Comparison of ENCODE assay signal across 8 cellular contexts in the genomic region with DNA sequence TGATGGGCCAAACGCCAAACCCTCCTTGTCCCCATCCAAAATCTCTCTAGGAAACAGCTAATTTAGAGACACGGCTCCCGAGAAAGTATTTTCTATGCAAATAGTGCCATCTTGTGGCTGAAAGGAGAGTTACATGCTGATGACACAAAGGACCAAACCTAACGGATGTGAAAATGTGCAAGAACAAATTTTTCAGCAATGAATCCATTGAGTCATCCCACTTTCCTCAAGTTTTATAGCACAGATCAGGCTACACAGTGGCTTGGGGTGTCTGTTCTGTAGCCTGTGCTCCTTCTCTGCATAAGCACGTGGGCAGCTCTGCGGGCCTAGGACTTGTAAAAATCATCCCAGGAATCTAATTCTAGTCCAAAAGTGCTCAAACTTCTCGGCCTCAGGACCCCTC.
A peak's percentile ranks its signal among the peaks of the same experiment; 100 is the strongest.
DNase-seq lines count a peak whose midpoint lies in the region; ATAC-seq and TF ChIP-seq lines count a peak whose summit lies in the region.

No MANE protein-coding gene starts in this region.

- H3K9me3 Mint-ChIP-seq in CD4-positive, alpha-beta T cell = no peaks in the 10 kb centered on the region

- peak in 8 of 10 experiments; percentile 3 to 34 (median 22) for DNase-seq in CD4-positive, alpha-beta T cell
- DNase-seq in NCI-H1105 (lab: John Stamatoyannopoulos, UW) = peak; percentile 83
- peak; percentile 34 to 63 for DNase-seq in SW 1271 (lab: John Stamatoyannopoulos, UW)
- peak; percentile 64 to 77 (median 68) for DNase-seq in body of pancreas
- DNase-seq in iPS DF 4.7 (ENCODE audit: extremely low read depth, low spot score) = peak; percentile 53
- DNase-seq in smooth muscle cell of the brain vasculature (ENCODE audit: low read depth, low spot score) = peak; percentile 24

- ATAC-seq in CD4-positive, alpha-beta T cell (ENCODE audit: poor library complexity) = no peak
- ATAC-seq in GM21423 (IDR thresholded peaks at IDR 0.05; ENCODE audit: unreplicated experiment) (peak; percentile 48), body of pancreas (peak; percentile 59), GM21529 (IDR thresholded peaks at IDR 0.05; ENCODE audit: unreplicated experiment) (no peak)

- H3K4me3 Mint-ChIP-seq in CD4-positive, alpha-beta T cell = no peak overlapping the region

- peaks cover 17% of the 10 kb centered on the region for H3K4me1 ChIP-seq in body of pancreas

- H3K36me3 ChIP-seq in body of pancreas (replicated peaks in 1 of 2; ENCODE audit: insufficient read depth in 1 of 2, low read depth in 2 of 2) = no peaks in the 10 kb centered on the region

- no peaks in the 10 kb centered on the region for H3K9me3 ChIP-seq in CD4-positive, alpha-beta T cell (ENCODE audit: control insufficient read depth, low read length)
- H3K9me3 ChIP-seq in body of pancreas = no peaks in the 10 kb centered on the region

- no peaks in the 10 kb centered on the region for H3K27me3 ChIP-seq in CD4-positive, alpha-beta T cell (ENCODE audit: control insufficient read depth, insufficient read depth, low read length)
- H3K27me3 ChIP-seq in body of pancreas = no peaks in the 10 kb centered on the region

- H3K27me3 Mint-ChIP-seq in CD4-positive, alpha-beta T cell = peaks cover 4% of the 10 kb centered on the region

- H3K36me3 Mint-ChIP-seq in CD4-positive, alpha-beta T cell (ENCODE audit: low read depth) = no peaks in the 10 kb centered on the region

- CTCF ChIA-PET in CD4-positive, alpha-beta T cell (lab: Charles Lee) = interaction anchor here (0.6 to 4.5 kb wide), 10 partner anchors 12 to 486 kb away, joined by 3 to 37 read pairs (median 3); no protein-coding TSS in a partner anchor

- 25 to 27% methylated on average over 7 of the region's 7 CpGs for WGBS in body of pancreas, 2 donors

- no peak overlapping the region for H3K4me3 ChIP-seq in body of pancreas

- TF ChIP-seq CTCF in CD4-positive, alpha-beta T cell (IDR thresholded peaks at IDR 0.05) = peak; percentile 89
- peak; percentile 30 to 94 (median 90) for TF ChIP-seq CTCF in body of pancreas (IDR thresholded peaks at IDR 0.05)

- H3K27ac Mint-ChIP-seq in CD4-positive, alpha-beta T cell = no peak overlapping the region

- no peak overlapping the region for H3K27ac ChIP-seq in CD4-positive, alpha-beta T cell (ENCODE audit: low read depth, low read length)
- H3K27ac ChIP-seq in body of pancreas = no peak overlapping the region

- no peaks in the 10 kb centered on the region for H3K4me1 Mint-ChIP-seq in CD4-positive, alpha-beta T cell (ENCODE audit: low read depth)

- POLR2A ChIA-PET in CD4-positive, alpha-beta T cell (lab: Charles Lee) = interaction anchor here (1.9 kb wide), 1 partner anchor 219 kb away, joined by 6 read pairs; no protein-coding TSS in a partner anchor

- intact Hi-C loops in CD4-positive, alpha-beta T cell (cut with DNase I, micrococcal nuclease) = loop anchor here (1.0 to 5.0 kb wide), 5 partner anchors 218 to 487 kb away; no protein-coding TSS in a partner anchor
- intact Hi-C loops in body of pancreas (cut with DNase I) = loop anchor here (5.0 kb wide), 1 partner anchor 487 kb away; no protein-coding TSS in a partner anchor

- TF ChIP-seq POLR2A in body of pancreas (IDR thresholded peaks at IDR 0.05) = no peak

Comparison
In these comparisons a context has a peak if more than half of its experiments do, and no peak if none do; other contexts are left out.
1. ATAC-seq: peak in GM21423 (single experiment) and body of pancreas (single experiment); none in CD4-positive, alpha-beta T cell (single experiment) and GM21529 (single experiment).
2. DNase-seq: peak in every context shown above with its lines; median percentile 83 in NCI-H1105; 68 in body of pancreas; 53 in iPS DF 4.7; 48 in SW 1271; 24 in smooth muscle cell of the brain vasculature; 22 in CD4-positive, alpha-beta T cell.